25 cellular contexts compared by ENCODE assay signal in the genomic region with DNA sequence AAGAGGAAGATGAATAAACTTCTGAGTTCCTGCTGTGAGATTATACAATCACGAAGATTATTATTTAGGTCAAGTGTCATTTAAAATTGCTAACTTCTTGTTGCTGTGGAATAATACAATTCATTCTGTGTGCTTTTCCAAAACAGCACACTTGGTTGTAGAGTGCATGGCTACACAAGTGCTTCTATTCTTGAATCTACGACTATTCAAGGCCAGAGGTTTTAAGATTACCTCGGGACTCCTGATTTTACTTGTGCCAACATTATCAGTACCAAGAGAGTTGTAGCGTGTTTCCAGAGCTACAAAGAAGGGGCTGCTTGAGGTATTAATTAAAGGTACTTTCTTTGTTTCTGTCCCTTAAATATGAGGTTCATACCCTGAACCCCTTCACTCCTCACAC.
"Had no signal": no experiment of that assay in that cellular context is flagged by ENCODE, and none has a peak within 500 bp of the region (broad histone marks: within the 10 kb centered on the region; RNA-seq: fewer than 3 reads in every experiment).

No MANE protein-coding gene starts in this region.

- H3K27me3 ChIP-seq: esophagus squamous epithelium, neutrophil, sigmoid colon, tibial nerve, upper lobe of left lung had no signal

- H2AFZ ChIP-seq: parathyroid adenoma had no signal

- H3K27ac ChIP-seq: coronary artery, esophagus squamous epithelium, neutrophil, parathyroid adenoma, sigmoid colon, thoracic aorta, tibial nerve, upper lobe of left lung had no signal

- H3K9ac ChIP-seq: parathyroid adenoma had no signal

- ATAC-seq: left colon; mucosa of descending colon; natural killer cell treated with Interleukin-12 subunit alpha and Interleukin-12 subunit beta and Interleukin-15 and Interleukin-18, amount 100 ng/mL, for 72 hours; stimulated activated memory B cell treated with anti-CD40 and anti-IgM and Interleukin-4, amounts not matched to agents 10 μg/mL and 1 μg/mL and 100 μg/mL, for 72 hours had no signal

- H3K4me3 ChIP-seq: coronary artery, esophagus squamous epithelium, mucosa of descending colon, sigmoid colon, thoracic aorta, tibial nerve, upper lobe of left lung had no signal

- H3K4me1 ChIP-seq: esophagus squamous epithelium, parathyroid adenoma, tibial nerve, upper lobe of left lung had no signal

- H3K9me3 ChIP-seq: esophagus squamous epithelium, mucosa of descending colon, neutrophil, sigmoid colon, thoracic aorta had no signal

- FAIRE-seq: urothelium cell line had no signal

- H3K79me2 ChIP-seq: parathyroid adenoma had no signal

- H3K36me3 ChIP-seq: esophagus squamous epithelium, neutrophil, sigmoid colon, thoracic aorta, tibial nerve, upper lobe of left lung had no signal

- DNase-seq: dermis blood vessel endothelial cell; effector memory CD4-positive, alpha-beta T cell; esophagus squamous epithelium; foreskin melanocyte; glutamatergic neuron; hypothalamus; immature natural killer cell; islet precursor cell; kidney glomerular epithelial cell; left colon; mesenchymal stem cell; mucosa of descending colon; naive B cell; sigmoid colon; stimulated activated CD4-positive, alpha-beta T cell treated with anti-CD3 and anti-CD28 coated beads, Interleukin-2, amount 100 ng/mL, for 24 hours; stimulated activated CD4-positive, alpha-beta T cell treated with anti-CD3 and anti-CD28 coated beads, Interleukin-4, amount 100 ng/mL, for 24 hours; upper lobe of left lung had no signal
